In the genomic region with DNA sequence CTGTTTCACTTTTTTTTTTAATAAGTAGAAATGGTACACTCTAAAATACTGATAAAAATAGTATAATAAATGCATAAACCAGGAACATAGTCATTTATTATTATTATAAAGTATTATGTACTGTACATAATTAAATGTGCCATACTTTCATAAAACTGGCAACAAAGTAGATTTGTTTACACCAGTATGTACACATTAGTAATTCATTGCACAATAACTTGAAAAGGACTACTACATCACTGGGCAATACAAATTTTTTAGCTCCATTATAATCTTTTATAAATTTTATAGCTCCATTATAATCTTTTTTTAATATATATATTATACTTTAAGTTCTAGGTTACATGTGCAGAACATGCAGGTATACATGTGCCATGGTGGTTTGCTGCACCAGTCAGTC, we compare ENCODE assay signal across 34 cellular contexts.
"Had no signal": no experiment of that assay in that cellular context is flagged by ENCODE, and none has a peak within 500 bp of the region (broad histone marks: within the 10 kb centered on the region; RNA-seq: fewer than 3 reads in every experiment).

No MANE protein-coding gene starts in this region.

- H3K4me3 ChIP-seq: MG63 had no signal

- DNase-seq: Karpas-422, Kasumi-1, MG63, MM.1S, MV-4-11, NCI-H1048, NCI-H1092, NCI-H1092 treated with DMSO at 0.1 percent for 48 hours, NCI-H1105, NCI-H1105 treated with DMSO at 0.1 percent for 48 hours, NCI-H1417, NCI-H1417 treated with DMSO at 0.1 percent for 48 hours, NCI-H1436, NCI-H1436 treated with DMSO at 0.1 percent for 48 hours, NCI-H146, NCI-H1694 treated with DMSO at 0.1 percent for 48 hours, NCI-H187, NCI-H187 treated with DMSO at 0.1 percent for 48 hours, NCI-H1930, NCI-H2029, NCI-H2029 treated with DMSO at 0.1 percent for 48 hours, NCI-H2081, NCI-H2081 treated with DMSO at 0.1 percent for 48 hours, NCI-H2107, NCI-H2171, NCI-H2171 treated with DMSO at 0.1 percent for 48 hours, NCI-H2227 treated with DMSO at 0.1 percent for 48 hours, NCI-H226, NCI-H345, NCI-H446, NCI-H446 treated with DMSO at 0.1 percent for 48 hours, NCI-H510A, NCI-H510A treated with DMSO at 0.1 percent for 48 hours, NCI-H524 had no signal

- H3K36me3 ChIP-seq: MG63 had no signal

- H3K9me3 ChIP-seq: MG63 had no signal

- H3K27me3 ChIP-seq: MG63 had no signal
